Comparison of ENCODE assay signal across 21 cellular contexts in the genomic region with DNA sequence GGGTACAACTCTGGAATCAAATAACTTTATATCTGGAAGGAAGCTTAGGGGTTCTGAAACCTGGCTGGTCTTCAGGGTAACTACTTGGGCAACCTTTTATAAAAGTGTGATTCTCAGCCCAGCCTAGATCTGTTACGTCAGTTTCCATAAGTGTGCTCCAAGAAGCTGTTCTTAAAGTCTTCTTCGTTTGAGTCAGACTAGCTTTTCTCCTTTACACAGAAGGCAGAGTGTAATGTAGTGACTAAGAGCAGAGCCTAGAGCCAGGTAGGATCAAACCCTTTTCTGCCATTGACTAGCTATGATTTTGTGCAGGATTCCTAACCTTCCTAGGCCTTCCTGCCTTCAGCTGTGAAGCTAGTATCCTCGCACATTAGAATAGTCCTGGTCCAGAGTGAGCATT. TPM values are rescaled to one million over a fixed set of nuclear protein-coding genes. Genes with fewer than 3 reads are reported as not detected.
A peak's percentile ranks its signal among the peaks of the same experiment; 100 is the strongest.
DNase-seq lines count a peak whose midpoint lies in the region; TF ChIP-seq lines count a peak whose summit lies in the region.
"Had no signal": no experiment of that assay in that cellular context is flagged by ENCODE, and none has a peak within 500 bp of the region (broad histone marks: within the 10 kb centered on the region; RNA-seq: fewer than 3 reads in every experiment).

No MANE protein-coding gene starts in this region.

- H3K4me1 Mint-ChIP-seq in MCF 10A (ENCODE audit: insufficient read depth, unreplicated experiment), result peaks cover 39% of the 10 kb centered on the region

- H3K36me3 Mint-ChIP-seq in MCF 10A (ENCODE audit: insufficient read depth, unreplicated experiment), result peaks cover 15% of the 10 kb centered on the region
- H3K36me3 Mint-ChIP-seq: IgD-negative memory B cell, natural killer cell had no signal

- H3K27ac ChIP-seq in breast epithelium (peak overlapping the region in 1 of 2 donors; percentile 68), VCaP (peak overlapping the region; percentile 10; the same call in 1 of the 2 replicates), esophagus squamous epithelium (peak overlapping the region; percentile 52 to 96 (median 88)), tibial nerve (peak overlapping the region; percentile 31 to 93 (median 61))
- H3K27ac ChIP-seq: ascending aorta, BLaER1, right atrium auricular region, SK-N-MC, WERI-Rb-1 had no signal

- TF ChIP-seq EP300 in tibial nerve (IDR thresholded peaks at IDR 0.05), result no peak

- H3K27me3 ChIP-seq in breast epithelium (no peaks in the 10 kb centered on the region), esophagus squamous epithelium (peaks cover 0 to 16% (median 0%) of the 10 kb centered on the region in 4 donors), tibial nerve (no peaks in the 10 kb centered on the region)
- H3K27me3 ChIP-seq: ascending aorta, BLaER1, right atrium auricular region had no signal

- BruUV-seq in MCF 10A (replicated peaks; lab: Mats Ljungman, UMichigan), result no TSS peak

- H3K4me3 ChIP-seq in breast epithelium (peak overlapping the region in 1 of 3 donors; percentile 6), esophagus squamous epithelium (peak overlapping the region in 1 of 4 donors; percentile 7), tibial nerve (peak overlapping the region in 1 of 4 donors; percentile 59)
- H3K4me3 ChIP-seq: ascending aorta, BLaER1, right atrium auricular region, SK-N-MC had no signal

- TF ChIP-seq POLR2A in breast epithelium (IDR thresholded peaks at IDR 0.05) (no peak), esophagus squamous epithelium (IDR thresholded peaks at IDR 0.05) (no peak), tibial nerve (IDR thresholded peaks at IDR 0.05) (no peak)

- H3K36me3 ChIP-seq in breast epithelium, result no peaks in the 10 kb centered on the region
- H3K36me3 ChIP-seq in esophagus squamous epithelium, result no peaks in the 10 kb centered on the region
- H3K36me3 ChIP-seq in tibial nerve, result no peaks in the 10 kb centered on the region
- H3K36me3 ChIP-seq: ascending aorta, BLaER1, right atrium auricular region, WERI-Rb-1 had no signal

- H3K4me1 ChIP-seq in breast epithelium (no peaks in the 10 kb centered on the region), esophagus squamous epithelium (peaks cover 10 to 100% (median 45%) of the 10 kb centered on the region in 3 donors), tibial nerve (peaks cover 0 to 69% (median 22%) of the 10 kb centered on the region in 4 donors)

- H3K27ac Mint-ChIP-seq in MCF 10A (ENCODE audit: low read depth, unreplicated experiment), result peak overlapping the region; percentile 38

- CTCF ChIA-PET in MCF 10A (lab: Yijun Ruan, JAX), result interaction anchor here (0.6 to 34.0 kb wide), 5 partner anchors 9 to 49 kb away, joined by 3 to 536 read pairs (median 5); no protein-coding TSS in a partner anchor

- WGBS in esophagus squamous epithelium, 2 donors, result 32 to 62% methylated on average over 3 of the region's 3 CpGs
- 53 to 60% methylated on average over 3 of the region's 3 CpGs for WGBS in tibial nerve, 2 donors

- H3K9me3 Mint-ChIP-seq in MCF 10A (ENCODE audit: unreplicated experiment), result no peaks in the 10 kb centered on the region
- H3K9me3 Mint-ChIP-seq: IgD-negative memory B cell, natural killer cell had no signal

- no peak for TF ChIP-seq CTCF in MCF 10A (IDR thresholded peaks at IDR 0.05; ENCODE audit: unreplicated experiment)
- no peak for TF ChIP-seq CTCF in breast epithelium (IDR thresholded peaks at IDR 0.05)
- TF ChIP-seq CTCF in VCaP (conservative IDR thresholded peaks at IDR 0.05), result no peak
- no peak for TF ChIP-seq CTCF in esophagus squamous epithelium (IDR thresholded peaks at IDR 0.05)
- TF ChIP-seq CTCF in tibial nerve (IDR thresholded peaks at IDR 0.05), result no peak

- DNase-seq in MCF 10A (ENCODE audit: unreplicated experiment), result no peak
- no peak for DNase-seq in breast epithelium (ENCODE audit: low spot score in 2 of 2)
- no peak for DNase-seq in esophagus squamous epithelium (lab: John Stamatoyannopoulos, UW)
- DNase-seq in tibial nerve (ENCODE audit: low spot score in 2 of 2), result no peak
- DNase-seq in NCI-H1105 treated with DMSO at 0.1 percent for 48 hours (lab: John Stamatoyannopoulos, UW), result no peak
- no peak for DNase-seq in NCI-H446 treated with DMSO at 0.1 percent for 48 hours (lab: John Stamatoyannopoulos, UW)
- DNase-seq in glomerular visceral epithelial cell (ENCODE audit: extremely low spot score), result no peak
- DNase-seq: activated CD4-positive, alpha-beta T cell treated with anti-CD3 and anti-CD28 coated beads, Interleukin-2, amount 50 U/mL, for 48 hours; effector CD8-positive, alpha-beta T cell; GOT3; left colon; natural killer cell; NCI-H1436 treated with DMSO at 0.1 percent for 48 hours; NCI-H526; WERI-Rb-1 had no signal

- no peak overlapping the region for H3K4me3 Mint-ChIP-seq in MCF 10A (ENCODE audit: unreplicated experiment)
- H3K4me3 Mint-ChIP-seq: IgD-negative memory B cell had no signal

- H3K9me3 ChIP-seq in breast epithelium (no peaks in the 10 kb centered on the region), esophagus squamous epithelium (no peaks in the 10 kb centered on the region), tibial nerve (no peaks in the 10 kb centered on the region)
- H3K9me3 ChIP-seq: ascending aorta, BLaER1, right atrium auricular region had no signal

- intact Hi-C loops in MCF 10A (cut with micrococcal nuclease), result no loop called here
- intact Hi-C loops in breast epithelium (cut with DNase I; ENCODE audit: low total_unique reads), result no loop called here
- intact Hi-C loops in esophagus squamous epithelium (cut with DNase I), result no loop called here

- POLR2A ChIA-PET in MCF 10A (lab: Yijun Ruan, JAX), result interaction anchor here (0.6 to 11.3 kb wide), 4 partner anchors 11 to 244 kb away, joined by 4 to 553 read pairs (median 178); no protein-coding TSS in a partner anchor

- no peaks in the 10 kb centered on the region for H3K27me3 Mint-ChIP-seq in MCF 10A (ENCODE audit: insufficient read depth, unreplicated experiment)

RNA-seq across cellular contexts. Expression of a gene that starts 5.8 kb away (rescaled TPM):
- 315 and 323 TPM in 2 replicates for total RNA-seq in MCF 10A (2022)
- 10 to 100 TPM; 45.9 to 99.5 (median 93.1) TPM for total RNA-seq in breast epithelium
- 100 to 1,000 TPM in 2 of 4 donors, 10 to 100 TPM in 2; 60.0 to 164 (median 105) TPM for total RNA-seq in esophagus squamous epithelium
- 100 to 1,000 TPM; 254 to 586 (median 471) TPM for total RNA-seq in tibial nerve
